ENCODE assay signal across 1 cellular context in genomic region chr18:48741866-48742265, GRCh38.
TF ChIP-seq lines count a peak whose summit lies in the region.

No MANE protein-coding gene starts in this region.

TF ChIP-seq in SK-N-SH treated with all-trans-retinoic acid at 6 μM for 48 hours, 23 proteins besides CTCF, POLR2A, EP300 and RAD21 (continued from another document):
- TF ChIP-seq TSHZ2 (CRISPR knock-in tag; IDR thresholded peaks at IDR 0.05) (no peak), ZNF565 (CRISPR knock-in tag; conservative IDR thresholded peaks at IDR 0.05; ENCODE audit: low read depth) (no peak), ESRRG (CRISPR knock-in tag; IDR thresholded peaks at IDR 0.05) (no peak), OSR1 (CRISPR knock-in tag; IDR thresholded peaks at IDR 0.05) (no peak), ISL1 (CRISPR knock-in tag; IDR thresholded peaks at IDR 0.05) (no peak), GLIS3 (CRISPR knock-in tag; IDR thresholded peaks at IDR 0.05) (no peak)
